In the genomic region with DNA sequence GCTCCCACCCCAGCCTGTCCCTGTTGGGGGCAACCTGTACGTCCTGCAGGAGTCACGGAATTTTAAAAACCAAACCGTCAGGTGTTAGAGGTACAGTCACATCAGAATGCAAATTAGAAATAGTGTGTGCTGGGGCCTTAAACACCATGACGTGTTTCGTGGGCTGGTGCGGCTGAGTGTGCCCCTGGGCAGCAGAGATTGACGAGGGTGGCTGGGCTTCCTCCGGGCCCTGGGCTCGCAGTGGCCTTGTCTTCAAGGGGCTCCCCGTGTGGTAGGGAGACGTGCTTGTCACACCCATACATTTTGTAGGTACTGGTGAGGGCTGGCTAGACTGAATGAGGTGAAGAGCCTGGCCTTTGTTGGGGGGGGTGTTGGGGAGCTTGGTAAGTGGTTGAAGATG, we compare ENCODE assay signal across 20 cellular contexts.
"Had no signal": no experiment of that assay in that cellular context is flagged by ENCODE, and none has a peak within 500 bp of the region (broad histone marks: within the 10 kb centered on the region; RNA-seq: fewer than 3 reads in every experiment).

No MANE protein-coding gene starts in this region.

- H3K4me3 Mint-ChIP-seq: natural killer cell; stimulated activated effector memory CD8-positive, alpha-beta T cell treated with anti-CD3 and anti-CD28 coated beads, Interleukin-12 subunit alpha, Interleukin-12 subunit beta, amount 100 ng/mL, for 72 hours had no signal

- DNase-seq: colonic mucosa; dermis blood vessel endothelial cell; effector memory CD4-positive, alpha-beta T cell; erythroblast; head of caudate nucleus; left ventricle myocardium superior; lower lobe of right lung; natural killer cell; psoas muscle; right cardiac atrium; sigmoid colon; stimulated activated CD4-positive, alpha-beta T cell treated with anti-CD3 and anti-CD28 coated beads, Interleukin-2, amount 100 ng/mL, for 24 hours; stimulated activated CD4-positive, alpha-beta T cell treated with anti-CD3 and anti-CD28 coated beads, Interleukin-4, amount 100 ng/mL, for 24 hours; stimulated activated naive CD8-positive, alpha-beta T cell treated with anti-CD3 and anti-CD28 coated beads, Interleukin-15, Interleukin-2, amounts not matched to agents 100 U/mL and 50 U/mL, for 24 hours; substantia nigra; testis; tibial artery had no signal

- ATAC-seq: left ventricle myocardium superior; lower lobe of right lung; natural killer cell; psoas muscle; right cardiac atrium; stimulated activated effector memory CD8-positive, alpha-beta T cell treated with anti-CD3 and anti-CD28 coated beads, Interleukin-12 subunit alpha, Interleukin-12 subunit beta, amount 100 ng/mL, for 72 hours; stimulated activated naive CD8-positive, alpha-beta T cell treated with anti-CD3 and anti-CD28 coated beads, Interleukin-15, Interleukin-2, amounts not matched to agents 100 U/mL and 50 U/mL, for 24 hours had no signal

- H3K9ac ChIP-seq: parathyroid adenoma had no signal

- H3K27ac ChIP-seq: colonic mucosa, lower lobe of right lung, parathyroid adenoma, psoas muscle, sigmoid colon, testis, tibial artery, upper lobe of left lung had no signal

- H3K4me1 ChIP-seq: colonic mucosa, lower lobe of right lung, parathyroid adenoma, psoas muscle, sigmoid colon, testis, tibial artery, upper lobe of left lung had no signal

- H3K9me3 ChIP-seq: colonic mucosa, lower lobe of right lung, psoas muscle, testis, tibial artery, upper lobe of left lung had no signal

- H3K9me3 Mint-ChIP-seq: natural killer cell; stimulated activated effector memory CD8-positive, alpha-beta T cell treated with anti-CD3 and anti-CD28 coated beads, Interleukin-12 subunit alpha, Interleukin-12 subunit beta, amount 100 ng/mL, for 72 hours had no signal

- H3K4me3 ChIP-seq: colonic mucosa, lower lobe of right lung, psoas muscle, sigmoid colon, testis, tibial artery, upper lobe of left lung had no signal

- H3K27me3 ChIP-seq: colonic mucosa, sigmoid colon, testis, tibial artery, upper lobe of left lung had no signal

- H3K27ac Mint-ChIP-seq: natural killer cell; stimulated activated effector memory CD8-positive, alpha-beta T cell treated with anti-CD3 and anti-CD28 coated beads, Interleukin-12 subunit alpha, Interleukin-12 subunit beta, amount 100 ng/mL, for 72 hours had no signal

- H3K79me2 ChIP-seq: parathyroid adenoma had no signal

- H3K36me3 Mint-ChIP-seq: natural killer cell; stimulated activated effector memory CD8-positive, alpha-beta T cell treated with anti-CD3 and anti-CD28 coated beads, Interleukin-12 subunit alpha, Interleukin-12 subunit beta, amount 100 ng/mL, for 72 hours had no signal

- H3K36me3 ChIP-seq: colonic mucosa, lower lobe of right lung had no signal

- H2AFZ ChIP-seq: parathyroid adenoma had no signal
